ENCODE assay signal across 1 cellular context in the genomic region with DNA sequence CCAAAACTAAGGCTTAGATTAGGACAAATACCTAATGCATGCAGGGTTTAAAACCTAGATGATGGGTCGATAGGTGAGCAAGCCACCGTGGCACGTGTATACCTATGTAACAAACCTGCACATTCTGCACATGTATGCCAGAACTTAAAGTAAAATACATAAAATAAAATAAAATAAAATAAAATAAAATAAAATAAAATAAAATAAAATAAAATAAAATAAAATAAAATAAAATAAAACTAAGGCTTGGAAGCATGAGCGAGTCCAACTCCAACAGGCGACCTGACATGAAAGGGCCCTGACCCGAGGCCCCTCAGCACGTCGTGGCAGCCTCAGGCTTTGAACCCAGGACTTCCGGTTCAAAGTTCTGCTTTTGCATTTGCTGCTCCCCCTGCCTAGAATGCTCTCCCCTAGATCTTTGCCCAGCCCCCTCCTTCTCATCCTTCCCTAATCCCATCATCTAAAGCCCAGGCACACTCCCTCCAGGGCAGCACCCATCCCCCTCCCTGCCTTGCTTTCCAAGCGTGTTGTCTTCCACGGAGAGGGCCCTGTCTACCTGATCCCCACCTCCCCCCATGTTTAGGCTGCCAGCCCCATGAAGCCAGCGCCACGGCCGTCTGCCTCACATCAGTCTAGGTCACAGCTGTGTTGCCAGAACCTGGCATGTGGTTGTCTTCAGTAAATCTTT.
TF ChIP-seq lines count a peak whose summit lies in the region.

No MANE protein-coding gene starts in this region.

TF ChIP-seq in GM23338, 12 proteins besides CTCF, POLR2A, EP300 and RAD21 (continued from another document):
- TF ChIP-seq, protein P1, sequence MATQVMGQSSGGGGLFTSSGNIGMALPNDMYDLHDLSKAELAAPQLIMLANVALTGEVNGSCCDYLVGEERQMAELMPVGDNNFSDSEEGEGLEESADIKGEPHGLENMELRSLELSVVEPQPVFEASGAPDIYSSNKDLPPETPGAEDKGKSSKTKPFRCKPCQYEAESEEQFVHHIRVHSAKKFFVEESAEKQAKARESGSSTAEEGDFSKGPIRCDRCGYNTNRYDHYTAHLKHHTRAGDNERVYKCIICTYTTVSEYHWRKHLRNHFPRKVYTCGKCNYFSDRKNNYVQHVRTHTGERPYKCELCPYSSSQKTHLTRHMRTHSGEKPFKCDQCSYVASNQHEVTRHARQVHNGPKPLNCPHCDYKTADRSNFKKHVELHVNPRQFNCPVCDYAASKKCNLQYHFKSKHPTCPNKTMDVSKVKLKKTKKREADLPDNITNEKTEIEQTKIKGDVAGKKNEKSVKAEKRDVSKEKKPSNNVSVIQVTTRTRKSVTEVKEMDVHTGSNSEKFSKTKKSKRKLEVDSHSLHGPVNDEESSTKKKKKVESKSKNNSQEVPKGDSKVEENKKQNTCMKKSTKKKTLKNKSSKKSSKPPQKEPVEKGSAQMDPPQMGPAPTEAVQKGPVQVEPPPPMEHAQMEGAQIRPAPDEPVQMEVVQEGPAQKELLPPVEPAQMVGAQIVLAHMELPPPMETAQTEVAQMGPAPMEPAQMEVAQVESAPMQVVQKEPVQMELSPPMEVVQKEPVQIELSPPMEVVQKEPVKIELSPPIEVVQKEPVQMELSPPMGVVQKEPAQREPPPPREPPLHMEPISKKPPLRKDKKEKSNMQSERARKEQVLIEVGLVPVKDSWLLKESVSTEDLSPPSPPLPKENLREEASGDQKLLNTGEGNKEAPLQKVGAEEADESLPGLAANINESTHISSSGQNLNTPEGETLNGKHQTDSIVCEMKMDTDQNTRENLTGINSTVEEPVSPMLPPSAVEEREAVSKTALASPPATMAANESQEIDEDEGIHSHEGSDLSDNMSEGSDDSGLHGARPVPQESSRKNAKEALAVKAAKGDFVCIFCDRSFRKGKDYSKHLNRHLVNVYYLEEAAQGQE (IDR thresholded peaks at IDR 0.05; ENCODE audit: unreplicated experiment) = no peak
- TF ChIP-seq, protein P2, sequence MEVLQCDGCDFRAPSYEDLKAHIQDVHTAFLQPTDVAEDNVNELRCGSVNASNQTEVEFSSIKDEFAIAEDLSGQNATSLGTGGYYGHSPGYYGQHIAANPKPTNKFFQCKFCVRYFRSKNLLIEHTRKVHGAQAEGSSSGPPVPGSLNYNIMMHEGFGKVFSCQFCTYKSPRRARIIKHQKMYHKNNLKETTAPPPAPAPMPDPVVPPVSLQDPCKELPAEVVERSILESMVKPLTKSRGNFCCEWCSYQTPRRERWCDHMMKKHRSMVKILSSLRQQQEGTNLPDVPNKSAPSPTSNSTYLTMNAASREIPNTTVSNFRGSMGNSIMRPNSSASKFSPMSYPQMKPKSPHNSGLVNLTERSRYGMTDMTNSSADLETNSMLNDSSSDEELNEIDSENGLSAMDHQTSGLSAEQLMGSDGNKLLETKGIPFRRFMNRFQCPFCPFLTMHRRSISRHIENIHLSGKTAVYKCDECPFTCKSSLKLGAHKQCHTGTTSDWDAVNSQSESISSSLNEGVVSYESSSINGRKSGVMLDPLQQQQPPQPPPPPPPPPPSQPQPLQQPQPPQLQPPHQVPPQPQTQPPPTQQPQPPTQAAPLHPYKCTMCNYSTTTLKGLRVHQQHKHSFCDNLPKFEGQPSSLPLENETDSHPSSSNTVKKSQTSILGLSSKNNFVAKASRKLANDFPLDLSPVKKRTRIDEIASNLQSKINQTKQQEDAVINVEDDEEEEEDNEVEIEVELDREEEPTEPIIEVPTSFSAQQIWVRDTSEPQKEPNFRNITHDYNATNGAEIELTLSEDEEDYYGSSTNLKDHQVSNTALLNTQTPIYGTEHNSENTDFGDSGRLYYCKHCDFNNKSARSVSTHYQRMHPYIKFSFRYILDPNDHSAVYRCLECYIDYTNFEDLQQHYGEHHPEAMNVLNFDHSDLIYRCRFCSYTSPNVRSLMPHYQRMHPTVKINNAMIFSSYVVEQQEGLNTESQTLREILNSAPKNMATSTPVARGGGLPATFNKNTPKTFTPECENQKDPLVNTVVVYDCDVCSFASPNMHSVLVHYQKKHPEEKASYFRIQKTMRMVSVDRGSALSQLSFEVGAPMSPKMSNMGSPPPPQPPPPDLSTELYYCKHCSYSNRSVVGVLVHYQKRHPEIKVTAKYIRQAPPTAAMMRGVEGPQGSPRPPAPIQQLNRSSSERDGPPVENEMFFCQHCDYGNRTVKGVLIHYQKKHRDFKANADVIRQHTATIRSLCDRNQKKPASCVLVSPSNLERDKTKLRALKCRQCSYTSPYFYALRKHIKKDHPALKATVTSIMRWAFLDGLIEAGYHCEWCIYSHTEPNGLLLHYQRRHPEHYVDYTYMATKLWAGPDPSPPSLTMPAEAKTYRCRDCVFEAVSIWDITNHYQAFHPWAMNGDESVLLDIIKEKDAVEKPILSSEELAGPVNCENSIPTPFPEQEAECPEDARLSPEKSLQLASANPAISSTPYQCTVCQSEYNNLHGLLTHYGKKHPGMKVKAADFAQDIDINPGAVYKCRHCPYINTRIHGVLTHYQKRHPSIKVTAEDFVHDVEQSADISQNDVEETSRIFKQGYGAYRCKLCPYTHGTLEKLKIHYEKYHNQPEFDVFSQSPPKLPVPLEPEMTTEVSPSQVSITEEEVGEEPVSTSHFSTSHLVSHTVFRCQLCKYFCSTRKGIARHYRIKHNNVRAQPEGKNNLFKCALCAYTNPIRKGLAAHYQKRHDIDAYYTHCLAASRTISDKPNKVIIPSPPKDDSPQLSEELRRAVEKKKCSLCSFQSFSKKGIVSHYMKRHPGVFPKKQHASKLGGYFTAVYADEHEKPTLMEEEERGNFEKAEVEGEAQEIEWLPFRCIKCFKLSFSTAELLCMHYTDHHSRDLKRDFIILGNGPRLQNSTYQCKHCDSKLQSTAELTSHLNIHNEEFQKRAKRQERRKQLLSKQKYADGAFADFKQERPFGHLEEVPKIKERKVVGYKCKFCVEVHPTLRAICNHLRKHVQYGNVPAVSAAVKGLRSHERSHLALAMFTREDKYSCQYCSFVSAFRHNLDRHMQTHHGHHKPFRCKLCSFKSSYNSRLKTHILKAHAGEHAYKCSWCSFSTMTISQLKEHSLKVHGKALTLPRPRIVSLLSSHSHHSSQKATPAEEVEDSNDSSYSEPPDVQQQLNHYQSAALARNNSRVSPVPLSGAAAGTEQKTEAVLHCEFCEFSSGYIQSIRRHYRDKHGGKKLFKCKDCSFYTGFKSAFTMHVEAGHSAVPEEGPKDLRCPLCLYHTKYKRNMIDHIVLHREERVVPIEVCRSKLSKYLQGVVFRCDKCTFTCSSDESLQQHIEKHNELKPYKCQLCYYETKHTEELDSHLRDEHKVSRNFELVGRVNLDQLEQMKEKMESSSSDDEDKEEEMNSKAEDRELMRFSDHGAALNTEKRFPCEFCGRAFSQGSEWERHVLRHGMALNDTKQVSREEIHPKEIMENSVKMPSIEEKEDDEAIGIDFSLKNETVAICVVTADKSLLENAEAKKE (CRISPR knock-in tag; IDR thresholded peaks at IDR 0.05) = no peak
- TF ChIP-seq, protein P3, sequence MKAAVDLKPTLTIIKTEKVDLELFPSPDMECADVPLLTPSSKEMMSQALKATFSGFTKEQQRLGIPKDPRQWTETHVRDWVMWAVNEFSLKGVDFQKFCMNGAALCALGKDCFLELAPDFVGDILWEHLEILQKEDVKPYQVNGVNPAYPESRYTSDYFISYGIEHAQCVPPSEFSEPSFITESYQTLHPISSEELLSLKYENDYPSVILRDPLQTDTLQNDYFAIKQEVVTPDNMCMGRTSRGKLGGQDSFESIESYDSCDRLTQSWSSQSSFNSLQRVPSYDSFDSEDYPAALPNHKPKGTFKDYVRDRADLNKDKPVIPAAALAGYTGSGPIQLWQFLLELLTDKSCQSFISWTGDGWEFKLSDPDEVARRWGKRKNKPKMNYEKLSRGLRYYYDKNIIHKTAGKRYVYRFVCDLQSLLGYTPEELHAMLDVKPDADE (IDR thresholded peaks at IDR 0.05) = no peak
- TF ChIP-seq JUNB (IDR thresholded peaks at IDR 0.05; ENCODE audit: unreplicated experiment) = no peak
- no peak for TF ChIP-seq EZH2phosphoT487 (IDR thresholded peaks at IDR 0.05; ENCODE audit: unreplicated experiment)
